8 cellular contexts compared by ENCODE assay signal in genomic region chr10:52308251-52309031, GRCh38. TPM values are rescaled to one million over a fixed set of nuclear protein-coding genes. Genes with fewer than 3 reads are reported as not detected.
A peak's percentile ranks its signal among the peaks of the same experiment; 100 is the strongest.
DNase-seq lines count a peak whose midpoint lies in the region; ATAC-seq, FAIRE-seq and TF ChIP-seq lines count a peak whose summit lies in the region.

No MANE protein-coding gene starts in this region.

- CTCF ChIA-PET in endothelial cell of umbilical vein (lab: Charles Lee), result interaction anchor here (0.7 to 16.5 kb wide), 51 partner anchors 8 to 1308 kb away, joined by 3 to 630 read pairs (median 4); no protein-coding TSS in a partner anchor

- H3K4me1 Mint-ChIP-seq in memory B cell, result peaks cover 5% of the 10 kb centered on the region

- DNase-seq in NCI-H1436 (lab: John Stamatoyannopoulos, UW) (peak; percentile 37), NCI-H1436 treated with DMSO at 0.1 percent for 48 hours (lab: John Stamatoyannopoulos, UW) (no peak), SK-N-MC (ENCODE audit: low read depth, low spot score) (peak; percentile 1), endothelial cell of umbilical vein (ENCODE audit: low read depth, low spot score) (peak; percentile 86), memory B cell (ENCODE audit: low spot score in 2 of 2) (peak in 1 of 2 donors; percentile 26)

- ATAC-seq in GM21515 (IDR thresholded peaks at IDR 0.05; ENCODE audit: unreplicated experiment) (peak; percentile 87), memory B cell (ENCODE audit: low read depth) (peak; percentile 73)

- peak overlapping the region; percentile 59 for H3K4me3 ChIP-seq in HUES48 (ENCODE audit: low read depth, low read length)
- peak overlapping the region; percentile 75 for H3K4me3 ChIP-seq in SK-N-MC
- peak overlapping the region; percentile 9 to 65 (median 55) for H3K4me3 ChIP-seq in endothelial cell of umbilical vein (replicated peaks in 1 of 3; ENCODE audit: insufficient read depth in 1 of 3, low read depth in 1 of 3, low read length in 3 of 3)
- H3K4me3 ChIP-seq in thymus (ENCODE audit: low read length), result peak overlapping the region; percentile 62

- peak overlapping the region; percentile 82 for H3K4me2 ChIP-seq in endothelial cell of umbilical vein (ENCODE audit: insufficient read depth, low read length)

- H3K9me3 ChIP-seq in HUES48 (ENCODE audit: control insufficient read depth, insufficient read depth, low read length) (no peaks in the 10 kb centered on the region), SK-N-MC (ENCODE audit: low read depth, low read length) (no peaks in the 10 kb centered on the region), endothelial cell of umbilical vein (replicated peaks; ENCODE audit: control insufficient read depth, insufficient read depth, low read length) (no peaks in the 10 kb centered on the region), thymus (ENCODE audit: control insufficient read depth) (no peaks in the 10 kb centered on the region)

- H3K27me3 ChIP-seq in HUES48 (ENCODE audit: control insufficient read depth, insufficient read depth, low read length) (peaks cover 52% of the 10 kb centered on the region), endothelial cell of umbilical vein (ENCODE audit: control insufficient read depth in 2 of 2, insufficient read depth in 2 of 2, low read length in 2 of 2) (no peaks in the 10 kb centered on the region), thymus (ENCODE audit: control insufficient read depth, insufficient read depth) (peaks cover 19% of the 10 kb centered on the region)

- H3K36me3 Mint-ChIP-seq in memory B cell, result no peaks in the 10 kb centered on the region

- peak overlapping the region; percentile 91 for H2AFZ ChIP-seq in endothelial cell of umbilical vein (ENCODE audit: low read depth, low read length)

- peak; percentile 66 for FAIRE-seq in endothelial cell of umbilical vein (lab: Jason Lieb, UNC)

- no peaks in the 10 kb centered on the region for H3K79me2 ChIP-seq in endothelial cell of umbilical vein (ENCODE audit: control insufficient read depth, insufficient read depth, low read length)

- no peak overlapping the region for H3K27ac Mint-ChIP-seq in memory B cell

- WGBS in thymus, result 3% methylated on average over 40 of the region's 40 CpGs

- BruUV-seq in endothelial cell of umbilical vein (replicated peaks; lab: Mats Ljungman, UMichigan), result no TSS peak

- H3K4me1 ChIP-seq in HUES48 (ENCODE audit: control insufficient read depth, insufficient read depth, low read length) (peaks cover 6% of the 10 kb centered on the region), endothelial cell of umbilical vein (ENCODE audit: control insufficient read depth, extremely low read depth, insufficient read depth, low read length) (peaks cover 9% of the 10 kb centered on the region), thymus (ENCODE audit: control insufficient read depth, insufficient read depth, low read length) (peaks cover 2% of the 10 kb centered on the region)

- H4K20me1 ChIP-seq in endothelial cell of umbilical vein (replicated peaks; ENCODE audit: control insufficient read depth, extremely low read depth, insufficient read depth, low read length), result no peaks in the 10 kb centered on the region

- H3K27ac ChIP-seq in HUES48 (ENCODE audit: low read depth, low read length) (no peak overlapping the region), SK-N-MC (no peak overlapping the region), endothelial cell of umbilical vein (ENCODE audit: insufficient read depth, low read depth, low read length) (peak overlapping the region; percentile 55), thymus (ENCODE audit: low read depth) (no peak overlapping the region)

- POLR2A ChIA-PET in endothelial cell of umbilical vein (lab: Charles Lee), result interaction anchor here (1.3 kb wide), 1 partner anchor 180 kb away, joined by 8 read pairs; no protein-coding TSS in a partner anchor

- no peaks in the 10 kb centered on the region for H3K9me3 Mint-ChIP-seq in memory B cell

- H3K9ac ChIP-seq in HUES48 (ENCODE audit: low read depth, low read length) (no peak overlapping the region), SK-N-MC (ENCODE audit: insufficient read length) (no peak overlapping the region), endothelial cell of umbilical vein (replicated peaks; ENCODE audit: extremely low read depth, insufficient read depth, low read length) (peak overlapping the region; percentile 64)

- H3K4me3 Mint-ChIP-seq in memory B cell, result peak overlapping the region; percentile 62

- H3K27me3 Mint-ChIP-seq in memory B cell, result peaks cover 7% of the 10 kb centered on the region

- H3K36me3 ChIP-seq in HUES48 (ENCODE audit: control insufficient read depth, insufficient read depth, low read length) (no peaks in the 10 kb centered on the region), SK-N-MC (ENCODE audit: insufficient read depth, low read length) (no peaks in the 10 kb centered on the region), endothelial cell of umbilical vein (ENCODE audit: control insufficient read depth in 2 of 2, extremely low read depth in 1 of 2, insufficient read depth in 2 of 2, low read length in 2 of 2) (no peaks in the 10 kb centered on the region), thymus (ENCODE audit: control insufficient read depth, insufficient read depth) (no peaks in the 10 kb centered on the region)

- H3K9me1 ChIP-seq in endothelial cell of umbilical vein (replicated peaks; ENCODE audit: control insufficient read depth, extremely low read depth, insufficient read depth, low read length), result no peaks in the 10 kb centered on the region

- TF ChIP-seq POLR2A in endothelial cell of umbilical vein (IDR thresholded peaks at IDR 0.05; ENCODE audit: low read depth, low read length), result no peak

- intact Hi-C loops in endothelial cell of umbilical vein (cut with micrococcal nuclease), result loop anchor here (1.0 kb wide), 6 partner anchors 181 to 472 kb away; no protein-coding TSS in a partner anchor

- dilution Hi-C loops in endothelial cell of umbilical vein (cut with MboI; ENCODE audit: extremely low pct_ligation_motif_present, low sequenced_read_pairs), result no loop called here

- TF ChIP-seq CTCF in endothelial cell of umbilical vein (IDR thresholded peaks at IDR 0.05; ENCODE audit: extremely low read depth in 1 of 2, insufficient read depth in 1 of 2, low read depth in 1 of 2, low read length in 2 of 2), result peak; percentile 61 to 72

TF ChIP-seq in endothelial cell of umbilical vein, 7 proteins besides CTCF, POLR2A, EP300 and RAD21:
- TF ChIP-seq JUN (IDR thresholded peaks at IDR 0.05; ENCODE audit: borderline replicate concordance, insufficient read depth, insufficient read length, low read depth) (no peak), MYC (IDR thresholded peaks at IDR 0.05; ENCODE audit: low read depth, low read length) (no peak), POLR2AphosphoS5 (IDR thresholded peaks at IDR 0.05; ENCODE audit: insufficient read depth, low read depth, low read length) (no peak), FOS (IDR thresholded peaks at IDR 0.05; ENCODE audit: borderline replicate concordance, insufficient read depth, low read length) (no peak), EZH2 (IDR thresholded peaks at IDR 0.05; ENCODE audit: borderline replicate concordance, low read depth, low read length, severe bottlenecking) (no peak), GATA2 (IDR thresholded peaks at IDR 0.05; ENCODE audit: insufficient read depth, insufficient read length, low read depth, low read length) (no peak), MAX (IDR thresholded peaks at IDR 0.05; ENCODE audit: insufficient read depth, insufficient read length) (no peak)
TF ChIP-seq in endothelial cell of umbilical vein: peak in this region for 0.

RNA-seq across cellular contexts. Expression of gene DKK1, which starts 5.6 kb away (rescaled TPM):
- total RNA-seq in endothelial cell of umbilical vein, result 184 and 200 TPM in 2 replicates
- polyA plus RNA-seq in endothelial cell of umbilical vein, result 160 and 202 TPM in 2 replicates
- polyA plus RNA-seq in endothelial cell of umbilical vein (2011; cell fraction: cytosol; rRNA removed), result 315 and 349 TPM in 2 replicates
- polyA plus RNA-seq in endothelial cell of umbilical vein (2011; cell fraction: nucleus; rRNA removed), result 456 and 547 TPM in 2 replicates
- polyA plus RNA-seq in endothelial cell of umbilical vein (2012), result 423 and 427 TPM in 2 replicates
- 180 and 188 TPM in 2 replicates for polyA minus RNA-seq in endothelial cell of umbilical vein
- polyA minus RNA-seq in endothelial cell of umbilical vein (2011; cell fraction: cytosol; rRNA and poly(A)+ RNA removed), result 16.3 TPM
- 141 and 168 TPM in 2 replicates for polyA minus RNA-seq in endothelial cell of umbilical vein (2011; cell fraction: nucleus; rRNA and poly(A)+ RNA removed)
- polyA plus RNA-seq in thymus, result 1.5 TPM

Comparison
In these comparisons a context has a peak if more than half of its experiments do, and no peak if none do; other contexts are left out.
1. RNA of gene DKK1, which starts 5.6 kb away (polyA plus RNA-seq): 160 to 547 TPM in endothelial cell of umbilical vein; 1.5 TPM in thymus (single experiment); every median in the first group is over 10 times any median in the second.
2. Peak in every context shown above with its lines, with median percentiles within 50 percentile points of each other: H3K4me3 ChIP-seq.